11 cellular contexts compared by ENCODE assay signal in the genomic region with DNA sequence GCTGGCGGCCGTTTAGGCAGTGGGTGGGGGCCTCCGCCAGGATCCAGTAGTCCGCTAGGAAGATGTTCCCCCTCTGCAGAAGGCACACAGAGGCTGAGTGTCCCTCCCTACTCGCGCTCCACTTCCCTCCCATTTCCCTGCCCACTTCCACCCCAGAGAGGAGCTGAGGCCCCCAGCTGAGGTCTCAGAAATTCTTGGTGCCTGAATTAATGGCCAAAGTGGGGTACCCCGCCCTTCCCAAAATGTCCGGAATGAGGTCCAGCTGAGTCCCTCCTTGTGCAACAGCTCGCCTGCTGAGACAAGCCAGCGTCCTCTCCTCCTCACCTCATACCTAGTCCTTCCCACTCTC. TPM values are rescaled to one million over a fixed set of nuclear protein-coding genes. Genes with fewer than 3 reads are reported as not detected.
DNase-seq lines count a peak whose midpoint lies in the region; ATAC-seq and TF ChIP-seq lines count a peak whose summit lies in the region.
"Had no signal": no experiment of that assay in that cellular context is flagged by ENCODE, and none has a peak within 500 bp of the region (broad histone marks: within the 10 kb centered on the region; RNA-seq: fewer than 3 reads in every experiment).

No MANE protein-coding gene starts in this region.

- no peak for TF ChIP-seq CTCF in A673 (conservative IDR thresholded peaks at IDR 0.05; ENCODE audit: low read depth, low read length)
- peak; percentile 35 for TF ChIP-seq CTCF in HFFc6 (IDR thresholded peaks at IDR 0.05)
- TF ChIP-seq CTCF in body of pancreas (IDR thresholded peaks at IDR 0.05), result no peak
- no peak for TF ChIP-seq CTCF in Calu3 (IDR thresholded peaks at IDR 0.05; ENCODE audit: unreplicated experiment)

- peak; percentile 12 for ATAC-seq in body of pancreas
- no peak for ATAC-seq in naive thymus-derived CD4-positive, alpha-beta T cell
- ATAC-seq in GM18505 (IDR thresholded peaks at IDR 0.05; ENCODE audit: unreplicated experiment), result no peak
- no peak for ATAC-seq in HG03354 (IDR thresholded peaks at IDR 0.05; ENCODE audit: poor library complexity, severe bottlenecking, unreplicated experiment)

- peaks cover 14% of the 10 kb centered on the region for H3K4me1 Mint-ChIP-seq in HFFc6 (ENCODE audit: low read depth)
- H3K4me1 Mint-ChIP-seq in naive thymus-derived CD4-positive, alpha-beta T cell, result peaks cover 0 to 8% (median 5%) of the 10 kb centered on the region in 7 donors
- H3K4me1 Mint-ChIP-seq in Calu3 (ENCODE audit: low read depth, unreplicated experiment), result peaks cover 24% of the 10 kb centered on the region

- POLR2A ChIA-PET in A673 (lab: Charles Lee; ENCODE audit: low non-redundant PET), result no interaction called here
- POLR2A ChIA-PET in naive thymus-derived CD4-positive, alpha-beta T cell (lab: Charles Lee), result interaction anchor here (0.5 to 3.8 kb wide), 17 partner anchors 8 to 185 kb away, joined by 3 to 36 read pairs (median 5); partner anchors contain the start of genes ALOXE3, CNTROB, HES7 and SLC25A35

- H3K9me3 ChIP-seq in A673 (ENCODE audit: low read depth, low read length, poor library complexity, severe bottlenecking) (no peaks in the 10 kb centered on the region), body of pancreas (no peaks in the 10 kb centered on the region)
- H3K9me3 ChIP-seq in naive thymus-derived CD4-positive, alpha-beta T cell (ENCODE audit: control insufficient read depth in 2 of 3, low read length in 3 of 3), result no peaks in the 10 kb centered on the region
- H3K9me3 ChIP-seq: ascending aorta had no signal

- WGBS in body of pancreas, 2 donors, result 9 to 15% methylated on average over 8 to 10 of the region's 10 CpGs

- no peak for TF ChIP-seq POLR2A in body of pancreas (IDR thresholded peaks at IDR 0.05)
- TF ChIP-seq POLR2A in GM18505 (IDR thresholded peaks at IDR 0.05; ENCODE audit: borderline replicate concordance, extremely low read depth, insufficient read depth, insufficient read length), result no peak

- H3K4me3 Mint-ChIP-seq in HFFc6 (no peak overlapping the region), Calu3 (ENCODE audit: low read depth, unreplicated experiment) (no peak overlapping the region)
- H3K4me3 Mint-ChIP-seq in naive thymus-derived CD4-positive, alpha-beta T cell, result peak overlapping the region in 9 of 10 donors; percentile 22 to 81 (median 66)

- H3K36me3 Mint-ChIP-seq in HFFc6 (ENCODE audit: low read depth) (no peaks in the 10 kb centered on the region), Calu3 (ENCODE audit: insufficient read depth, unreplicated experiment) (peaks cover 4% of the 10 kb centered on the region)
- no peaks in the 10 kb centered on the region for H3K36me3 Mint-ChIP-seq in naive thymus-derived CD4-positive, alpha-beta T cell

- no TSS peak for BruUV-seq in A673 (replicated peaks; lab: Mats Ljungman, UMichigan)
- BruUV-seq in Calu3 (replicated peaks; lab: Mats Ljungman, UMichigan), result no TSS peak

- no peak overlapping the region for H3K27ac ChIP-seq in A673 (ENCODE audit: low read depth, low read length, poor library complexity, severe bottlenecking)
- no peak overlapping the region for H3K27ac ChIP-seq in body of pancreas
- H3K27ac ChIP-seq in naive thymus-derived CD4-positive, alpha-beta T cell (ENCODE audit: low read depth, low read length), result peak overlapping the region; percentile 42
- H3K27ac ChIP-seq: ascending aorta had no signal

- H3K27me3 Mint-ChIP-seq in HFFc6 (ENCODE audit: insufficient read depth), result peaks cover 34% of the 10 kb centered on the region
- H3K27me3 Mint-ChIP-seq in naive thymus-derived CD4-positive, alpha-beta T cell, result peaks cover 10 to 48% (median 29%) of the 10 kb centered on the region in 5 donors
- peaks cover 47% of the 10 kb centered on the region for H3K27me3 Mint-ChIP-seq in Calu3 (ENCODE audit: unreplicated experiment)

- intact Hi-C loops in A673 (cut with micrococcal nuclease; ENCODE audit: unreplicated experiment), result no loop called here
- intact Hi-C loops in body of pancreas (cut with DNase I), result no loop called here
- intact Hi-C loops in naive thymus-derived CD4-positive, alpha-beta T cell (cut with micrococcal nuclease), result loop anchor here (1.0 to 2.0 kb wide), 6 partner anchors 8 to 50 kb away; partner anchors contain the start of gene ALOXE3 (in 1 of the 2)
- intact Hi-C loops in Calu3 (cut with micrococcal nuclease; ENCODE audit: unreplicated experiment), result no loop called here

- H3K4me1 ChIP-seq in A673 (ENCODE audit: insufficient read depth, low read length, poor library complexity, severe bottlenecking) (peaks cover 5% of the 10 kb centered on the region), body of pancreas (peaks cover 10% of the 10 kb centered on the region)
- peaks cover 0 to 4% of the 10 kb centered on the region in 2 donors for H3K4me1 ChIP-seq in naive thymus-derived CD4-positive, alpha-beta T cell (ENCODE audit: control insufficient read depth in 2 of 2, insufficient read depth in 2 of 2, low read length in 2 of 2)

- CTCF ChIA-PET in A673 (lab: Charles Lee) (no interaction called here), Calu3 (lab: Charles Lee) (interaction anchor here (1.1 to 2.0 kb wide), 5 partner anchors 10 to 51 kb away, joined by 3 to 11 read pairs (median 4); no protein-coding TSS in a partner anchor)
- CTCF ChIA-PET in naive thymus-derived CD4-positive, alpha-beta T cell (lab: Charles Lee), result interaction anchor here (0.6 to 13.2 kb wide), 21 partner anchors 9 to 636 kb away, joined by 3 to 248 read pairs (median 4); partner anchors contain the start of genes ALOX12B and ALOXE3

- H3K36me3 ChIP-seq in A673 (ENCODE audit: insufficient read depth, low read length, poor library complexity, severe bottlenecking) (no peaks in the 10 kb centered on the region), body of pancreas (replicated peaks in 1 of 2; ENCODE audit: insufficient read depth in 1 of 2, low read depth in 2 of 2) (no peaks in the 10 kb centered on the region)
- H3K36me3 ChIP-seq in naive thymus-derived CD4-positive, alpha-beta T cell (ENCODE audit: control insufficient read depth in 2 of 3, insufficient read depth in 3 of 3, low read length in 3 of 3), result no peaks in the 10 kb centered on the region
- H3K36me3 ChIP-seq: ascending aorta had no signal

- H3K4me3 ChIP-seq in A673 (ENCODE audit: low read depth, low read length, poor library complexity, severe bottlenecking) (peak overlapping the region; percentile 46), body of pancreas (no peak overlapping the region)
- peak overlapping the region; percentile 73 for H3K4me3 ChIP-seq in naive thymus-derived CD4-positive, alpha-beta T cell (ENCODE audit: low read length)

- no peaks in the 10 kb centered on the region for H3K9me3 Mint-ChIP-seq in HFFc6
- no peaks in the 10 kb centered on the region for H3K9me3 Mint-ChIP-seq in naive thymus-derived CD4-positive, alpha-beta T cell
- no peaks in the 10 kb centered on the region for H3K9me3 Mint-ChIP-seq in Calu3 (ENCODE audit: low read depth, unreplicated experiment)

- H3K27ac Mint-ChIP-seq in HFFc6 (no peak overlapping the region), Calu3 (ENCODE audit: unreplicated experiment) (no peak overlapping the region)
- H3K27ac Mint-ChIP-seq in naive thymus-derived CD4-positive, alpha-beta T cell, result peak overlapping the region in 3 of 9 donors; percentile 46 to 62 (median 48)

- H3K27me3 ChIP-seq in A673 (replicated peaks; ENCODE audit: insufficient read depth, low read depth, low read length, poor library complexity) (no peaks in the 10 kb centered on the region), body of pancreas (peaks cover 0 to 2% of the 10 kb centered on the region in 2 donors)
- H3K27me3 ChIP-seq in naive thymus-derived CD4-positive, alpha-beta T cell (ENCODE audit: control insufficient read depth in 2 of 2, insufficient read depth in 2 of 2, low read length in 2 of 2), result peaks cover 0 to 10% of the 10 kb centered on the region in 2 donors

- DNase-seq in A673 (ENCODE audit: low spot score) (no peak), HFFc6 (no peak), body of pancreas (no peak), Calu3 (no peak), iPS-NIHi7 (ENCODE audit: extremely low spot score) (no peak)
- DNase-seq in naive thymus-derived CD4-positive, alpha-beta T cell, result no peak
- DNase-seq: NCI-H2029 treated with DMSO at 0.1 percent for 48 hours had no signal

RNA-seq across cellular contexts. Expression of gene ALOXE3, which starts 7.9 kb away (rescaled TPM):
- not detected in 2 replicates for total RNA-seq in A673 (2021)
- total RNA-seq in HFFc6 (2021; fragmentation: NEBNext Ultra II Directional; extraction: Animal tissue kit (Norgen Biotek cat#: 25700)), result under 1 TPM; 0.14 to 0.30 (median 0.21) TPM
- total RNA-seq in body of pancreas, result not detected
- 1 to 10 TPM in 1 of 5 experiments, under 1 TPM in 3, not detected in 1; 0.22 to 1.6 (median 0.75) TPM for total RNA-seq in naive thymus-derived CD4-positive, alpha-beta T cell
- polyA plus RNA-seq in naive thymus-derived CD4-positive, alpha-beta T cell, result 1 to 10 TPM in 1 of 2 donors, under 1 TPM in 1; 0.11 to 1.6 TPM
- total RNA-seq in Calu3 (2022), result 0.20 TPM in 1 of 2 replicates, not detected in the other
- total RNA-seq: ascending aorta, liver had no signal
- polyA plus RNA-seq: liver had no signal

RNA-seq across cellular contexts. Expression of gene HES7, which starts 13.5 kb away (rescaled TPM):
- total RNA-seq in A673 (2021) (1.7 and 3.9 TPM in 2 replicates), body of pancreas (not detected), Calu3 (2022) (0.28 and 0.69 TPM in 2 replicates)
- under 1 TPM; 0.24 to 0.54 (median 0.41) TPM for total RNA-seq in HFFc6 (2021; fragmentation: NEBNext Ultra II Directional; extraction: Animal tissue kit (Norgen Biotek cat#: 25700))
- total RNA-seq in naive thymus-derived CD4-positive, alpha-beta T cell, result under 1 TPM; 0.22 to 0.98 (median 0.41) TPM
- not detected for polyA plus RNA-seq in naive thymus-derived CD4-positive, alpha-beta T cell
- total RNA-seq: ascending aorta, liver had no signal
- polyA plus RNA-seq: liver had no signal

RNA-seq across cellular contexts. Expression of gene ALOX12B, which starts 22.9 kb away (rescaled TPM):
- total RNA-seq in A673 (2021) (0.39 TPM in 1 of 2 replicates, not detected in the other), body of pancreas (not detected), Calu3 (2022) (not detected in 2 replicates)
- not detected for total RNA-seq in HFFc6 (2021; fragmentation: NEBNext Ultra II Directional; extraction: Animal tissue kit (Norgen Biotek cat#: 25700))
- 1 to 10 TPM in 2 of 5 experiments, under 1 TPM in 3; 0.44 to 1.1 (median 0.94) TPM for total RNA-seq in naive thymus-derived CD4-positive, alpha-beta T cell
- polyA plus RNA-seq in naive thymus-derived CD4-positive, alpha-beta T cell, result 1 to 10 TPM in 1 of 2 donors, under 1 TPM in 1; 0.78 to 1.0 TPM
- total RNA-seq: ascending aorta, liver had no signal
- polyA plus RNA-seq: liver had no signal

RNA-seq across cellular contexts. Expression of gene PER1, which starts 41.8 kb away (rescaled TPM):
- total RNA-seq in A673 (2021), result 47.1 and 50.0 TPM in 2 replicates
- 10 to 100 TPM; 18.9 to 31.8 (median 26.9) TPM for total RNA-seq in HFFc6 (2021; fragmentation: NEBNext Ultra II Directional; extraction: Animal tissue kit (Norgen Biotek cat#: 25700))
- total RNA-seq in body of pancreas, result 10 to 100 TPM; 27.5 to 78.8 TPM
- 1,000 to 10,000 TPM in 2 of 5 experiments, 10 to 100 TPM in 3; 40.1 to 1,786 (median 95.0) TPM for total RNA-seq in naive thymus-derived CD4-positive, alpha-beta T cell
- 10 to 100 TPM in 1 of 2 donors, 1 to 10 TPM in 1; 7.9 to 12.1 TPM for polyA plus RNA-seq in naive thymus-derived CD4-positive, alpha-beta T cell
- 16.1 and 17.0 TPM in 2 replicates for total RNA-seq in Calu3 (2022)

RNA-seq across cellular contexts. Expression of gene VAMP2, which starts 52.3 kb away (rescaled TPM):
- total RNA-seq in A673 (2021) (41.3 and 51.0 TPM in 2 replicates), body of pancreas (10 to 100 TPM; 16.3 to 26.4 TPM), Calu3 (2022) (18.1 and 22.1 TPM in 2 replicates)
- 10 to 100 TPM; 37.0 to 47.6 (median 44.5) TPM for total RNA-seq in HFFc6 (2021; fragmentation: NEBNext Ultra II Directional; extraction: Animal tissue kit (Norgen Biotek cat#: 25700))
- total RNA-seq in naive thymus-derived CD4-positive, alpha-beta T cell, result 100 to 1,000 TPM in 4 of 5 experiments, 10 to 100 TPM in 1; 87.1 to 256 (median 210) TPM
- polyA plus RNA-seq in naive thymus-derived CD4-positive, alpha-beta T cell, result 10 to 100 TPM; 75.0 to 75.1 TPM

Comparison
In these comparisons a context has a peak if more than half of its experiments do, and no peak if none do; other contexts are left out.
1. H3K4me3 ChIP-seq: peak in A673 (single experiment) and naive thymus-derived CD4-positive, alpha-beta T cell (single experiment); none in body of pancreas (0 of 2).
2. H3K4me3 Mint-ChIP-seq: peak in naive thymus-derived CD4-positive, alpha-beta T cell (9 of 10); none in HFFc6 (single experiment) and Calu3 (single experiment).
3. intact Hi-C loops: an anchor here in naive thymus-derived CD4-positive, alpha-beta T cell (1.0 to 2.0 kb wide); none called in A673, body of pancreas and Calu3.